In the genomic region with DNA sequence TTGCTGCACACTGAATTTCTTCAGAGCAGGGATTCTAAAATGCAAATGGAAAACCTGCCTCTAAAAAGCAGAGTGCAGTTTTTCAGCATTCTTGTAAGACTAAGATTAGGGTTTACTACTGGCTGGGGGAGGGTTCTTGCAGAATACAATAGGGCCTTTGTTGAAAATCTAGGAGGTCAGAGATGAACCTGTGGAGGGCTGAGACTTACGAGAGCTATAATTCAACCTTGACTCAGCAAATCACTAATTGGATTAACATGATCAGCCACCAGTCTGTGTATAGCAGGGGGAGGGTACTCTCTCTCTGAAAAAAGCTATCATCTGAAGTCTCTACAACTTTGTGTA, we compare ENCODE assay signal across 12 cellular contexts.
A peak's percentile ranks its signal among the peaks of the same experiment; 100 is the strongest.
DNase-seq lines count a peak whose midpoint lies in the region; ATAC-seq, FAIRE-seq and TF ChIP-seq lines count a peak whose summit lies in the region.
"Had no signal": no experiment of that assay in that cellular context is flagged by ENCODE, and none has a peak within 500 bp of the region (broad histone marks: within the 10 kb centered on the region; RNA-seq: fewer than 3 reads in every experiment).

No MANE protein-coding gene starts in this region.

- TF ChIP-seq CTCF in HepG2 (CRISPR knock-in tag; IDR thresholded peaks at IDR 0.05): no peak
- no peak for TF ChIP-seq CTCF in right lobe of liver (IDR thresholded peaks at IDR 0.05)
- TF ChIP-seq CTCF in mucosa of descending colon (IDR thresholded peaks at IDR 0.05): no peak

- peak overlapping the region; percentile 80 for H3K27ac ChIP-seq in HepG2 (ENCODE audit: extremely low read length, insufficient read depth, low read length)
- no peak overlapping the region for H3K27ac ChIP-seq in right lobe of liver
- no peak overlapping the region for H3K27ac ChIP-seq in SK-N-MC

- peak overlapping the region; percentile 69 for H3K4me2 ChIP-seq in HepG2 (ENCODE audit: low read depth, low read length)

- H3K4me3 Mint-ChIP-seq in stimulated activated naive B cell treated with anti-CD40 and anti-IgM and Interleukin-4, amounts not matched to agents 10 μg/mL and 1 μg/mL and 100 μg/mL, for 72 hours: no peak overlapping the region

- H3K27me3 ChIP-seq in HepG2 (ENCODE audit: control insufficient read depth in 1 of 2, insufficient read depth in 2 of 2, low read length in 2 of 2) (no peaks in the 10 kb centered on the region), right lobe of liver (no peaks in the 10 kb centered on the region)
- H3K27me3 ChIP-seq: heart right ventricle had no signal

- FAIRE-seq in HepG2 (lab: Jason Lieb, UNC): peak; percentile 12

- H3K36me3 ChIP-seq in HepG2 (replicated peaks in 1 of 2; ENCODE audit: control insufficient read depth in 1 of 2, insufficient read depth in 2 of 2, low read length in 2 of 2) (no peaks in the 10 kb centered on the region), right lobe of liver (no peaks in the 10 kb centered on the region), SK-N-MC (ENCODE audit: insufficient read depth, low read length) (no peaks in the 10 kb centered on the region), mucosa of descending colon (ENCODE audit: low read depth) (no peaks in the 10 kb centered on the region)
- H3K36me3 ChIP-seq: heart right ventricle had no signal

- WGBS in HepG2 (ENCODE audit: low lambda C conversion rate): 0% methylated on average over 1 of the region's 1 CpG
- 67% methylated on average over 1 of the region's 1 CpG for WGBS in right lobe of liver (ENCODE audit: insufficient coverage, low coverage, low lambda C conversion rate, missing lambda C conversion rate)

- H3K36me3 Mint-ChIP-seq in stimulated activated naive B cell treated with anti-CD40 and anti-IgM and Interleukin-4, amounts not matched to agents 10 μg/mL and 1 μg/mL and 100 μg/mL, for 72 hours: no peaks in the 10 kb centered on the region

- H3K9me3 ChIP-seq in HepG2 (ENCODE audit: low read length) (no peaks in the 10 kb centered on the region), right lobe of liver (no peaks in the 10 kb centered on the region), SK-N-MC (ENCODE audit: low read depth, low read length) (no peaks in the 10 kb centered on the region), mucosa of descending colon (no peaks in the 10 kb centered on the region)
- H3K9me3 ChIP-seq: heart right ventricle had no signal

- in situ Hi-C loops in HepG2 (cut with HindIII; ENCODE audit: extremely low pct_ligation_motif_present, low pct_unique_long_range_greater_than_20kb): loop anchor here (10.0 kb wide), 1 partner anchor 92 kb away; a partner anchor contains a TSS

- DNase-seq in HepG2 (ENCODE audit: low spot score) (peak; percentile 79), right lobe of liver (no peak), SK-N-MC (ENCODE audit: low read depth, low spot score) (no peak), mucosa of descending colon (peak in 1 of 3 donors; percentile 28), NK-92 (lab: John Stamatoyannopoulos, UW; ENCODE audit: unreplicated experiment) (no peak), DMS114 treated with DMSO at 0.1 percent for 48 hours (lab: John Stamatoyannopoulos, UW; ENCODE audit: unreplicated experiment) (no peak), activated gamma-delta T cell (lab: John Stamatoyannopoulos, UW) (no peak)
- DNase-seq in stimulated activated naive B cell treated with anti-CD40 and anti-IgM and Interleukin-4, amounts not matched to agents 10 μg/mL and 1 μg/mL and 100 μg/mL, for 72 hours: no peak
- DNase-seq: amygdala; heart right ventricle; NCI-H510A treated with DMSO at 0.1 percent for 48 hours; stimulated activated CD4-positive, alpha-beta T cell treated with anti-CD3 and anti-CD28 coated beads, Interleukin-12 subunit alpha, Interleukin-12 subunit beta, amount 100 ng/mL, for 4 hours had no signal

- H3K4me3 ChIP-seq in HepG2 (replicated peaks in 1 of 3; ENCODE audit: insufficient read depth in 1 of 3, low read depth in 2 of 3, low read length in 3 of 3) (peak overlapping the region; percentile 14 to 32 (median 28); a peak in 4 of 6 replicates), right lobe of liver (no peak overlapping the region), SK-N-MC (peak overlapping the region; percentile 5; the same call in 1 of the 2 replicates), mucosa of descending colon (no peak overlapping the region)
- H3K4me3 ChIP-seq: heart right ventricle had no signal

- TF ChIP-seq POLR2A in HepG2 (IDR thresholded peaks at IDR 0.05; ENCODE audit: insufficient read depth in 1 of 2, low read depth in 2 of 2, low read length in 2 of 2) (no peak), right lobe of liver (IDR thresholded peaks at IDR 0.05) (no peak)

- TF ChIP-seq EP300 in HepG2 (IDR thresholded peaks at IDR 0.05; ENCODE audit: low read depth in 2 of 2, low read length in 2 of 2) (peak in 1 of 2 experiments; percentile 49; a peak in 1 of 4 replicates), HepG2 (CRISPR knock-in tag; IDR thresholded peaks at IDR 0.05; ENCODE audit: borderline replicate concordance) (no peak)

- peaks cover 24 to 41% of the 10 kb centered on the region in 2 donors for H3K4me1 Mint-ChIP-seq in stimulated activated naive B cell treated with anti-CD40 and anti-IgM and Interleukin-4, amounts not matched to agents 10 μg/mL and 1 μg/mL and 100 μg/mL, for 72 hours

- ATAC-seq in HepG2 (peak; percentile 82), right lobe of liver (no peak), mucosa of descending colon (peak; percentile 89)
- no peak for ATAC-seq in stimulated activated naive B cell treated with anti-CD40 and anti-IgM and Interleukin-4, amounts not matched to agents 10 μg/mL and 1 μg/mL and 100 μg/mL, for 72 hours (replicated peaks)

- no peaks in the 10 kb centered on the region for H3K27me3 Mint-ChIP-seq in stimulated activated naive B cell treated with anti-CD40 and anti-IgM and Interleukin-4, amounts not matched to agents 10 μg/mL and 1 μg/mL and 100 μg/mL, for 72 hours

- peaks cover 64% of the 10 kb centered on the region for H3K4me1 ChIP-seq in HepG2 (ENCODE audit: insufficient read depth, low read length)
- H3K4me1 ChIP-seq in right lobe of liver: peaks cover 0 to 21% (median 0%) of the 10 kb centered on the region in 4 donors
- peaks cover 16% of the 10 kb centered on the region for H3K4me1 ChIP-seq in mucosa of descending colon (ENCODE audit: low read depth)

- no peaks in the 10 kb centered on the region for H3K79me2 ChIP-seq in HepG2 (ENCODE audit: insufficient read depth, low read length)

- no TSS peak for BruUV-seq in HepG2 (replicated peaks; lab: Mats Ljungman, UMichigan)

- POLR2A ChIA-PET in HepG2 (lab: Yijun Ruan, JAX): interaction anchor here (0.6 to 3.3 kb wide), 13 partner anchors 13 to 159 kb away, joined by 3 to 32 read pairs (median 4); a partner anchor contains a TSS

- H3K9me3 Mint-ChIP-seq in stimulated activated naive B cell treated with anti-CD40 and anti-IgM and Interleukin-4, amounts not matched to agents 10 μg/mL and 1 μg/mL and 100 μg/mL, for 72 hours: peaks cover 0 to 2% of the 10 kb centered on the region in 2 donors

- TF ChIP-seq RAD21 in HepG2 (CRISPR knock-in tag; IDR thresholded peaks at IDR 0.05): no peak

- H3K9ac ChIP-seq in HepG2 (ENCODE audit: insufficient read depth, low read depth, low read length): peak overlapping the region; percentile 44; the same call in 1 of the 2 replicates
- H3K9ac ChIP-seq in SK-N-MC (ENCODE audit: insufficient read length): no peak overlapping the region

- H2AFZ ChIP-seq in HepG2 (ENCODE audit: low read length): no peak overlapping the region

- intact Hi-C loops in HepG2 (cut with micrococcal nuclease; ENCODE audit: unreplicated experiment): loop anchor here (2.0 kb wide), 1 partner anchor 142 kb away; no protein-coding TSS in a partner anchor
- intact Hi-C loops in right lobe of liver (cut with DNase I): no loop called here
- intact Hi-C loops in mucosa of descending colon (cut with DNase I, micrococcal nuclease): no loop called here

- CTCF ChIA-PET in HepG2 (lab: Yijun Ruan, JAX; ENCODE audit: low intra/inter-chr PET ratio, low total read pairs): no interaction called here

- H3K27ac Mint-ChIP-seq in stimulated activated naive B cell treated with anti-CD40 and anti-IgM and Interleukin-4, amounts not matched to agents 10 μg/mL and 1 μg/mL and 100 μg/mL, for 72 hours: no peak overlapping the region

- no peaks in the 10 kb centered on the region for H4K20me1 ChIP-seq in HepG2 (ENCODE audit: insufficient read depth, low read length)

TF ChIP-seq in HepG2, 621 proteins besides CTCF, POLR2A, EP300 and RAD21 (continues in another document):
- TF ChIP-seq SOX5 (CRISPR knock-in tag; IDR thresholded peaks at IDR 0.05; ENCODE audit: borderline replicate concordance): peak; percentile 23; the same call in 1 of the 2 replicates
- TF ChIP-seq, protein P1, sequence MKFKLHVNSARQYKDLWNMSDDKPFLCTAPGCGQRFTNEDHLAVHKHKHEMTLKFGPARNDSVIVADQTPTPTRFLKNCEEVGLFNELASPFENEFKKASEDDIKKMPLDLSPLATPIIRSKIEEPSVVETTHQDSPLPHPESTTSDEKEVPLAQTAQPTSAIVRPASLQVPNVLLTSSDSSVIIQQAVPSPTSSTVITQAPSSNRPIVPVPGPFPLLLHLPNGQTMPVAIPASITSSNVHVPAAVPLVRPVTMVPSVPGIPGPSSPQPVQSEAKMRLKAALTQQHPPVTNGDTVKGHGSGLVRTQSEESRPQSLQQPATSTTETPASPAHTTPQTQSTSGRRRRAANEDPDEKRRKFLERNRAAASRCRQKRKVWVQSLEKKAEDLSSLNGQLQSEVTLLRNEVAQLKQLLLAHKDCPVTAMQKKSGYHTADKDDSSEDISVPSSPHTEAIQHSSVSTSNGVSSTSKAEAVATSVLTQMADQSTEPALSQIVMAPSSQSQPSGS (CRISPR knock-in tag; IDR thresholded peaks at IDR 0.05): 0 out of 2 replicates have a peak, but pooled peaks have one; percentile 15

Comparison
In these comparisons a context has a peak if more than half of its experiments do, and no peak if none do; other contexts are left out.
1. ATAC-seq: peak in HepG2 (single experiment) and mucosa of descending colon (single experiment); none in right lobe of liver (0 of 4) and stimulated activated naive B cell treated with anti-CD40 and anti-IgM and Interleukin-4, amounts not matched to agents 10 μg/mL and 1 μg/mL and 100 μg/mL, for 72 hours (0 of 2).
2. H3K4me3 ChIP-seq: peak in HepG2 (3 of 3) and SK-N-MC (single experiment); none in right lobe of liver (0 of 3) and mucosa of descending colon (single experiment).